Comparison of ENCODE assay signal across 10 cellular contexts in genomic region chr1:40382601-40383000, GRCh38. TPM values are rescaled to one million over a fixed set of nuclear protein-coding genes. Genes with fewer than 3 reads are reported as not detected.
DNase-seq lines count a peak whose midpoint lies in the region; ATAC-seq and TF ChIP-seq lines count a peak whose summit lies in the region.
"Had no signal": no experiment of that assay in that cellular context is flagged by ENCODE, and none has a peak within 500 bp of the region (broad histone marks: within the 10 kb centered on the region; RNA-seq: fewer than 3 reads in every experiment).

No MANE protein-coding gene starts in this region.

- H3K4me2 ChIP-seq in GM23338, result no peak overlapping the region
- H3K4me2 ChIP-seq in fibroblast of lung (ENCODE audit: extremely low read depth, insufficient read depth, low read length), result no peak overlapping the region

- H3K9me3 Mint-ChIP-seq in GM23338, result no peaks in the 10 kb centered on the region

- DNase-seq in GM23338 (ENCODE audit: low spot score) (no peak), fibroblast of lung (ENCODE audit: low read depth in 2 of 2) (no peak), DMS53 (lab: John Stamatoyannopoulos, UW) (no peak), DMS153 (lab: John Stamatoyannopoulos, UW) (no peak), AML-193 (lab: John Stamatoyannopoulos, UW) (no peak)
- DNase-seq: SHP77 had no signal

- H3K27ac ChIP-seq in GM23338 (ENCODE audit: low read depth), result no peak overlapping the region
- peak overlapping the region; percentile 85 for H3K27ac ChIP-seq in fibroblast of lung (ENCODE audit: insufficient read depth, low read length)
- peak overlapping the region; percentile 57 for H3K27ac ChIP-seq in subcutaneous abdominal adipose tissue (ENCODE audit: low read depth, low read length)

- H4K20me1 ChIP-seq in GM23338 (replicated peaks; ENCODE audit: insufficient read depth), result peaks cover 6% of the 10 kb centered on the region; the same call in 1 of the 2 replicates
- H4K20me1 ChIP-seq in fibroblast of lung (ENCODE audit: control insufficient read depth, extremely low read depth, insufficient read depth, low read length), result no peaks in the 10 kb centered on the region

- H3K27me3 Mint-ChIP-seq in GM23338 (ENCODE audit: insufficient read depth, low read depth, poor library complexity), result peaks cover 2% of the 10 kb centered on the region

- H3K36me3 Mint-ChIP-seq in GM23338 (ENCODE audit: low read depth), result no peaks in the 10 kb centered on the region

- H3K4me1 ChIP-seq in GM23338 (ENCODE audit: insufficient read depth) (no peaks in the 10 kb centered on the region), fibroblast of lung (ENCODE audit: control insufficient read depth, extremely low read depth, insufficient read depth, low read length) (peaks cover 29% of the 10 kb centered on the region), subcutaneous abdominal adipose tissue (ENCODE audit: control insufficient read depth in 5 of 5, insufficient read depth in 5 of 5, low read length in 5 of 5) (peaks cover 4 to 88% (median 72%) of the 10 kb centered on the region in 5 donors)

- no peak for ATAC-seq in GM23338
- ATAC-seq in SK-N-SH treated with all-trans-retinoic acid at 6 μM for 48 hours, result peak; percentile 28
- ATAC-seq: esophagus mucosa had no signal

- 0 out of 3 replicates have a peak overlapping the region, but pooled peaks have one; percentile 45 for H3K4me3 Mint-ChIP-seq in GM23338

- H3K9ac ChIP-seq in fibroblast of lung (ENCODE audit: insufficient read depth, low read length), result no peak overlapping the region
- no peak overlapping the region for H3K9ac ChIP-seq in subcutaneous abdominal adipose tissue (ENCODE audit: low read length in 5 of 5)

- H3K27ac Mint-ChIP-seq in GM23338, result no peak overlapping the region; the same call in 1 of the 2 replicates

- no peaks in the 10 kb centered on the region; the same call in 1 of the 2 replicates for H3K79me2 ChIP-seq in GM23338 (replicated peaks; ENCODE audit: insufficient read depth)
- peaks cover 82% of the 10 kb centered on the region for H3K79me2 ChIP-seq in fibroblast of lung (ENCODE audit: control insufficient read depth, insufficient read depth, low read length)

- H3K27me3 ChIP-seq in GM23338 (ENCODE audit: insufficient read depth) (no peaks in the 10 kb centered on the region), fibroblast of lung (ENCODE audit: control insufficient read depth, insufficient read depth, low read length) (no peaks in the 10 kb centered on the region), subcutaneous abdominal adipose tissue (ENCODE audit: control insufficient read depth in 5 of 5, insufficient read depth in 4 of 5, low read length in 5 of 5) (no peaks in the 10 kb centered on the region)

- no peaks in the 10 kb centered on the region for H3F3A ChIP-seq in GM23338 (replicated peaks; ENCODE audit: low read depth)

- H3K9me2 ChIP-seq in GM23338 (ENCODE audit: insufficient read depth), result no peaks in the 10 kb centered on the region

- TF ChIP-seq CTCF in GM23338 (conservative IDR thresholded peaks at IDR 0.05; ENCODE audit: low read depth in 2 of 2) (no peak), fibroblast of lung (conservative IDR thresholded peaks at IDR 0.05 in 1 of 2, IDR thresholded peaks at IDR 0.05 in 1 of 2; ENCODE audit: low read depth in 1 of 2, low read length in 2 of 2) (no peak)

- no peak overlapping the region for H3K4me3 ChIP-seq in GM23338
- no peak overlapping the region for H3K4me3 ChIP-seq in fibroblast of lung (replicated peaks in 1 of 4; ENCODE audit: control extremely low read depth in 1 of 4, insufficient read depth in 1 of 4, low read depth in 3 of 4, low read length in 4 of 4)
- no peak overlapping the region for H3K4me3 ChIP-seq in subcutaneous abdominal adipose tissue (ENCODE audit: low read depth in 1 of 5, low read length in 5 of 5)
- H3K4me3 ChIP-seq: lung had no signal

- H3K4me1 Mint-ChIP-seq in GM23338, result peaks cover 19% of the 10 kb centered on the region

- H3K36me3 ChIP-seq in GM23338 (ENCODE audit: insufficient read depth) (no peaks in the 10 kb centered on the region), fibroblast of lung (ENCODE audit: control insufficient read depth, insufficient read depth, low read length) (no peaks in the 10 kb centered on the region), subcutaneous abdominal adipose tissue (ENCODE audit: control insufficient read depth in 5 of 5, insufficient read depth in 5 of 5, low read length in 5 of 5) (peaks cover 0 to 3% (median 0%) of the 10 kb centered on the region in 5 donors)

- H2AFZ ChIP-seq in GM23338 (no peak overlapping the region), fibroblast of lung (ENCODE audit: low read length) (no peak overlapping the region)

- no peaks in the 10 kb centered on the region for H3K9me3 ChIP-seq in fibroblast of lung (ENCODE audit: control insufficient read depth, insufficient read depth, low read depth, low read length)
- no peaks in the 10 kb centered on the region for H3K9me3 ChIP-seq in subcutaneous abdominal adipose tissue (ENCODE audit: control insufficient read depth in 5 of 5, low read length in 5 of 5)

TF ChIP-seq in SK-N-SH treated with all-trans-retinoic acid at 6 μM for 48 hours, 23 proteins besides CTCF, POLR2A, EP300 and RAD21:
- TF ChIP-seq, protein P1, sequence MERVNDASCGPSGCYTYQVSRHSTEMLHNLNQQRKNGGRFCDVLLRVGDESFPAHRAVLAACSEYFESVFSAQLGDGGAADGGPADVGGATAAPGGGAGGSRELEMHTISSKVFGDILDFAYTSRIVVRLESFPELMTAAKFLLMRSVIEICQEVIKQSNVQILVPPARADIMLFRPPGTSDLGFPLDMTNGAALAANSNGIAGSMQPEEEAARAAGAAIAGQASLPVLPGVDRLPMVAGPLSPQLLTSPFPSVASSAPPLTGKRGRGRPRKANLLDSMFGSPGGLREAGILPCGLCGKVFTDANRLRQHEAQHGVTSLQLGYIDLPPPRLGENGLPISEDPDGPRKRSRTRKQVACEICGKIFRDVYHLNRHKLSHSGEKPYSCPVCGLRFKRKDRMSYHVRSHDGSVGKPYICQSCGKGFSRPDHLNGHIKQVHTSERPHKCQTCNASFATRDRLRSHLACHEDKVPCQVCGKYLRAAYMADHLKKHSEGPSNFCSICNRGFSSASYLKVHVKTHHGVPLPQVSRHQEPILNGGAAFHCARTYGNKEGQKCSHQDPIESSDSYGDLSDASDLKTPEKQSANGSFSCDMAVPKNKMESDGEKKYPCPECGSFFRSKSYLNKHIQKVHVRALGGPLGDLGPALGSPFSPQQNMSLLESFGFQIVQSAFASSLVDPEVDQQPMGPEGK (CRISPR knock-in tag; IDR thresholded peaks at IDR 0.05; ENCODE audit: borderline replicate concordance), result no peak
- TF ChIP-seq ISL1 (CRISPR knock-in tag; IDR thresholded peaks at IDR 0.05) (no peak), TOX (CRISPR knock-in tag; IDR thresholded peaks at IDR 0.05; ENCODE audit: borderline replicate concordance) (no peak)

RNA-seq across cellular contexts. Expression of gene SMAP2, which starts 9.1 kb away (rescaled TPM):
- total RNA-seq in GM23338 (2014; rRNA removed; shearing (Covaris generic)), result 2.5 and 4.8 TPM in 2 replicates
- polyA plus RNA-seq in GM23338 (2016; fragmentation: Nextera tagmentation; extraction: Ambion mirVana), result 2.9 and 3.0 TPM in 2 replicates
- total RNA-seq in fibroblast of lung, result 7.7 and 16.7 TPM in 2 replicates
- 28.7 and 35.0 TPM in 2 replicates for polyA plus RNA-seq in fibroblast of lung
- polyA plus RNA-seq in fibroblast of lung (2012), result 26.8 and 31.1 TPM in 2 replicates
- 40.1 and 46.1 TPM in 2 replicates for polyA minus RNA-seq in fibroblast of lung (ENCODE audit: low replicate concordance)
